29 cellular contexts compared by ENCODE assay signal in genomic region chr1:42434340-42434739, GRCh38. TPM values are rescaled to one million over a fixed set of nuclear protein-coding genes. Genes with fewer than 3 reads are reported as not detected.
DNase-seq lines count a peak whose midpoint lies in the region; ATAC-seq, FAIRE-seq and TF ChIP-seq lines count a peak whose summit lies in the region.
"Had no signal": no experiment of that assay in that cellular context is flagged by ENCODE, and none has a peak within 500 bp of the region (broad histone marks: within the 10 kb centered on the region; RNA-seq: fewer than 3 reads in every experiment).

No MANE protein-coding gene starts in this region.

- H3K9ac ChIP-seq in HepG2 (ENCODE audit: insufficient read depth, low read depth, low read length): no peak overlapping the region
- H3K9ac ChIP-seq: BLaER1 had no signal

- in situ Hi-C loops in HepG2 (cut with HindIII; ENCODE audit: extremely low pct_ligation_motif_present, low pct_unique_long_range_greater_than_20kb): no loop called here

- intact Hi-C loops in HepG2 (cut with micrococcal nuclease; ENCODE audit: unreplicated experiment) (no loop called here), right lobe of liver (cut with DNase I) (no loop called here)

- no peak overlapping the region for H3K4me3 ChIP-seq in HepG2 (replicated peaks in 1 of 3; ENCODE audit: insufficient read depth in 1 of 3, low read depth in 2 of 3, low read length in 3 of 3)
- H3K4me3 ChIP-seq in right lobe of liver: no peak overlapping the region
- no peak overlapping the region for H3K4me3 ChIP-seq in HEK293 (ENCODE audit: low read depth, low read length)
- H3K4me3 ChIP-seq: BLaER1 had no signal

- TF ChIP-seq EP300 in HepG2 (IDR thresholded peaks at IDR 0.05; ENCODE audit: low read depth in 2 of 2, low read length in 2 of 2) (no peak), HepG2 (CRISPR knock-in tag; IDR thresholded peaks at IDR 0.05; ENCODE audit: borderline replicate concordance) (no peak)

- no peaks in the 10 kb centered on the region for H4K20me1 ChIP-seq in HepG2 (ENCODE audit: insufficient read depth, low read length)
- H4K20me1 ChIP-seq: BLaER1 had no signal

- BruUV-seq in HepG2 (replicated peaks; lab: Mats Ljungman, UMichigan): no TSS peak

- TF ChIP-seq CTCF in HepG2 (CRISPR knock-in tag; IDR thresholded peaks at IDR 0.05) (no peak), right lobe of liver (IDR thresholded peaks at IDR 0.05) (no peak), HEK293 (tag by site-specific recombination; IDR thresholded peaks at IDR 0.05) (no peak)

- H3K4me1 ChIP-seq in HepG2 (ENCODE audit: insufficient read depth, low read length) (peaks cover 39% of the 10 kb centered on the region), right lobe of liver (peaks cover 0 to 15% (median 6%) of the 10 kb centered on the region in 4 donors), HEK293 (ENCODE audit: control insufficient read depth, insufficient read depth, low read length) (no peaks in the 10 kb centered on the region)
- H3K4me1 ChIP-seq: BE2C had no signal

- no peaks in the 10 kb centered on the region for H3K36me3 ChIP-seq in HepG2 (replicated peaks in 1 of 2; ENCODE audit: control insufficient read depth in 1 of 2, insufficient read depth in 2 of 2, low read length in 2 of 2)
- no peaks in the 10 kb centered on the region for H3K36me3 ChIP-seq in right lobe of liver
- H3K36me3 ChIP-seq in HEK293 (ENCODE audit: control insufficient read depth in 2 of 2, insufficient read depth in 1 of 2, low read length in 2 of 2): no peaks in the 10 kb centered on the region
- H3K36me3 ChIP-seq: BE2C, BLaER1 had no signal

- ATAC-seq in HepG2 (no peak), right lobe of liver (no peak), HG03196 (IDR thresholded peaks at IDR 0.05; ENCODE audit: unreplicated experiment) (no peak)

- H3K79me2 ChIP-seq in HepG2 (ENCODE audit: insufficient read depth, low read length): no peaks in the 10 kb centered on the region

- no peak for FAIRE-seq in HepG2 (lab: Jason Lieb, UNC)
- FAIRE-seq: A204.1, G401.6, GM12891, GM19239 had no signal

- POLR2A ChIA-PET in HepG2 (lab: Yijun Ruan, JAX): no interaction called here
- POLR2A ChIA-PET in HEK293 (lab: Yijun Ruan, JAX): no interaction called here

- no peaks in the 10 kb centered on the region for H3K27me3 ChIP-seq in HepG2 (ENCODE audit: control insufficient read depth in 1 of 2, insufficient read depth in 2 of 2, low read length in 2 of 2)
- no peaks in the 10 kb centered on the region for H3K27me3 ChIP-seq in right lobe of liver
- H3K27me3 ChIP-seq: BE2C, BLaER1 had no signal

- CTCF ChIA-PET in HepG2 (lab: Yijun Ruan, JAX; ENCODE audit: low intra/inter-chr PET ratio, low total read pairs): no interaction called here
- CTCF ChIA-PET in HEK293 (lab: Yijun Ruan, JAX): no interaction called here

- no peaks in the 10 kb centered on the region for H3K9me3 ChIP-seq in HepG2 (ENCODE audit: low read length)
- no peaks in the 10 kb centered on the region for H3K9me3 ChIP-seq in right lobe of liver
- H3K9me3 ChIP-seq in HEK293 (ENCODE audit: control insufficient read depth, insufficient read depth, low read depth, low read length): no peaks in the 10 kb centered on the region
- H3K9me3 ChIP-seq: BE2C, BLaER1 had no signal

- H2AFZ ChIP-seq in HepG2 (ENCODE audit: low read length): no peak overlapping the region

- H3K27ac ChIP-seq in HepG2 (ENCODE audit: extremely low read length, insufficient read depth, low read length) (no peak overlapping the region), right lobe of liver (no peak overlapping the region), HEK293 (ENCODE audit: extremely low read depth, low read depth, low read length) (no peak overlapping the region)
- H3K27ac ChIP-seq: BLaER1 had no signal

- no peak for TF ChIP-seq RAD21 in HepG2 (CRISPR knock-in tag; IDR thresholded peaks at IDR 0.05)

- WGBS in HepG2 (ENCODE audit: low lambda C conversion rate): 25% methylated on average over 1 of the region's 4 CpGs
- 100% methylated on average over 2 of the region's 4 CpGs for WGBS in right lobe of liver (ENCODE audit: insufficient coverage, low coverage, low lambda C conversion rate, missing lambda C conversion rate)

- TF ChIP-seq POLR2A in HepG2 (IDR thresholded peaks at IDR 0.05; ENCODE audit: insufficient read depth in 1 of 2, low read depth in 2 of 2, low read length in 2 of 2) (no peak), right lobe of liver (IDR thresholded peaks at IDR 0.05) (no peak)

- H3K4me2 ChIP-seq in HepG2 (ENCODE audit: low read depth, low read length): no peak overlapping the region
- H3K4me2 ChIP-seq: BLaER1 had no signal

- DNase-seq in HepG2 (ENCODE audit: low spot score) (no peak), right lobe of liver (no peak), ecto neural progenitor cell (ENCODE audit: low spot score) (peak; percentile 24)
- no peak for DNase-seq in effector CD8-positive, alpha-beta T cell (lab: John Stamatoyannopoulos, UW)
- no peak for DNase-seq in activated T-cell treated with anti-CD3 and anti-CD28 coated beads, Interleukin-2, amount 50 U/mL, for 1 hour
- DNase-seq: 8988T; ACHN; BE2C; C1 segment of cervical spinal cord; CD4-positive, alpha-beta memory T cell; CD4-positive, CD25-positive, alpha-beta regulatory T cell; CD8-positive, alpha-beta memory T cell; COR-L47; DMS 273 treated with DMSO at 0.1 percent for 48 hours; DMS153; DMS53; DMS79; DND-41; EL; GF-D8 had no signal

RNA-seq across cellular contexts. Expression of gene ZMYND12, which starts 21.5 kb away (rescaled TPM):
- total RNA-seq in HepG2 (2016; rRNA removed; fragmentation: Illumina TruSeq; extraction: Trizol): 0.13 TPM in 1 of 2 replicates, not detected in the other
- 0.18 and 0.51 TPM in 2 replicates for total RNA-seq in HepG2 (2016; cell fraction: cytosol; rRNA removed; fragmentation: Illumina TruSeq; extraction: Trizol; ENCODE audit: low read depth)
- total RNA-seq in HepG2 (2016; cell fraction: insoluble cytoplasmic fraction; rRNA removed; fragmentation: Illumina TruSeq; extraction: Trizol): 0.42 and 0.45 TPM in 2 replicates
- total RNA-seq in HepG2 (2016; cell fraction: membrane; rRNA removed; fragmentation: Illumina TruSeq; extraction: Trizol): 0.21 and 0.65 TPM in 2 replicates
- not detected in 2 replicates for total RNA-seq in HepG2 (2016; cell fraction: nucleus; rRNA removed; fragmentation: Illumina TruSeq; extraction: Trizol)
- polyA plus RNA-seq in HepG2 (2011; rRNA removed): 0.29 and 0.71 TPM in 2 replicates
- 0.16 and 0.18 TPM in 2 replicates for polyA plus RNA-seq in HepG2 (2011; cell fraction: cytosol; rRNA removed)
- polyA plus RNA-seq in HepG2 (2011; cell fraction: nucleus; rRNA removed): 0.23 TPM in 1 of 2 replicates, not detected in the other
- polyA plus RNA-seq in HepG2 (2012): 0.15 and 0.20 TPM in 2 replicates
- polyA plus RNA-seq in HepG2 (2016; cell fraction: cytosol; fragmentation: Illumina TruSeq; extraction: Trizol; ENCODE audit: low read depth): 0.19 TPM in 1 of 2 replicates, not detected in the other
- polyA plus RNA-seq in HepG2 (2016; cell fraction: insoluble cytoplasmic fraction; fragmentation: Illumina TruSeq; extraction: Trizol; ENCODE audit: low read depth): 0.37 and 0.66 TPM in 2 replicates
- polyA plus RNA-seq in HepG2 (2016; cell fraction: membrane; fragmentation: Illumina TruSeq; extraction: Trizol; ENCODE audit: low read depth): 0.17 and 0.34 TPM in 2 replicates
- polyA plus RNA-seq in HepG2 (2016; cell fraction: nucleus; fragmentation: Illumina TruSeq; extraction: Trizol; ENCODE audit: insufficient read depth, low read depth): 0.44 TPM in 1 of 2 replicates, not detected in the other
- not detected in 2 replicates for polyA minus RNA-seq in HepG2 (2011; rRNA and poly(A)+ RNA removed; ENCODE audit: low replicate concordance)
- polyA minus RNA-seq in HepG2 (2011; cell fraction: cytosol; rRNA and poly(A)+ RNA removed): not detected in 2 replicates
- polyA minus RNA-seq in HepG2 (2011; cell fraction: nucleus; rRNA and poly(A)+ RNA removed): 0.77 and 0.87 TPM in 2 replicates
- 1 to 10 TPM; 1.5 to 7.3 (median 2.6) TPM for total RNA-seq in right lobe of liver
- polyA plus RNA-seq: CD8-positive, alpha-beta memory T cell had no signal

RNA-seq across cellular contexts. Expression of gene PPCS, which starts 22.0 kb away (rescaled TPM):
- 38.9 and 51.0 TPM in 2 replicates for total RNA-seq in HepG2 (2016; rRNA removed; fragmentation: Illumina TruSeq; extraction: Trizol)
- total RNA-seq in HepG2 (2016; cell fraction: cytosol; rRNA removed; fragmentation: Illumina TruSeq; extraction: Trizol; ENCODE audit: low read depth): 12.3 and 12.7 TPM in 2 replicates
- total RNA-seq in HepG2 (2016; cell fraction: insoluble cytoplasmic fraction; rRNA removed; fragmentation: Illumina TruSeq; extraction: Trizol): 38.3 and 49.7 TPM in 2 replicates
- 27.0 and 27.1 TPM in 2 replicates for total RNA-seq in HepG2 (2016; cell fraction: membrane; rRNA removed; fragmentation: Illumina TruSeq; extraction: Trizol)
- total RNA-seq in HepG2 (2016; cell fraction: nucleus; rRNA removed; fragmentation: Illumina TruSeq; extraction: Trizol): 23.3 and 25.2 TPM in 2 replicates
- 13.4 and 14.5 TPM in 2 replicates for polyA plus RNA-seq in HepG2 (2011; rRNA removed)
- polyA plus RNA-seq in HepG2 (2011; cell fraction: cytosol; rRNA removed): 17.1 and 38.8 TPM in 2 replicates
- polyA plus RNA-seq in HepG2 (2011; cell fraction: nucleus; rRNA removed): 42.9 and 45.6 TPM in 2 replicates
- polyA plus RNA-seq in HepG2 (2012): 20.9 and 33.5 TPM in 2 replicates
- polyA plus RNA-seq in HepG2 (2016; cell fraction: cytosol; fragmentation: Illumina TruSeq; extraction: Trizol; ENCODE audit: low read depth): 13.5 and 16.3 TPM in 2 replicates
- 52.5 and 57.6 TPM in 2 replicates for polyA plus RNA-seq in HepG2 (2016; cell fraction: insoluble cytoplasmic fraction; fragmentation: Illumina TruSeq; extraction: Trizol; ENCODE audit: low read depth)
- 21.2 and 23.0 TPM in 2 replicates for polyA plus RNA-seq in HepG2 (2016; cell fraction: membrane; fragmentation: Illumina TruSeq; extraction: Trizol; ENCODE audit: low read depth)
- 34.2 and 34.7 TPM in 2 replicates for polyA plus RNA-seq in HepG2 (2016; cell fraction: nucleus; fragmentation: Illumina TruSeq; extraction: Trizol; ENCODE audit: insufficient read depth, low read depth)
- 18.4 and 22.8 TPM in 2 replicates for polyA minus RNA-seq in HepG2 (2011; rRNA and poly(A)+ RNA removed; ENCODE audit: low replicate concordance)
- 8.9 and 11.3 TPM in 2 replicates for polyA minus RNA-seq in HepG2 (2011; cell fraction: cytosol; rRNA and poly(A)+ RNA removed)
- polyA minus RNA-seq in HepG2 (2011; cell fraction: nucleus; rRNA and poly(A)+ RNA removed): 17.1 and 19.1 TPM in 2 replicates
- 10 to 100 TPM; 36.3 to 44.1 (median 42.7) TPM for total RNA-seq in right lobe of liver

RNA-seq across cellular contexts. Expression of gene CCDC30, which starts 28.7 kb away (rescaled TPM):
- total RNA-seq in HepG2 (2016; rRNA removed; fragmentation: Illumina TruSeq; extraction: Trizol): 0.77 and 1.2 TPM in 2 replicates
- total RNA-seq in HepG2 (2016; cell fraction: cytosol; rRNA removed; fragmentation: Illumina TruSeq; extraction: Trizol; ENCODE audit: low read depth): 0.26 and 0.91 TPM in 2 replicates
- total RNA-seq in HepG2 (2016; cell fraction: insoluble cytoplasmic fraction; rRNA removed; fragmentation: Illumina TruSeq; extraction: Trizol): 0.56 and 0.84 TPM in 2 replicates
- 0.48 and 0.74 TPM in 2 replicates for total RNA-seq in HepG2 (2016; cell fraction: membrane; rRNA removed; fragmentation: Illumina TruSeq; extraction: Trizol)
- total RNA-seq in HepG2 (2016; cell fraction: nucleus; rRNA removed; fragmentation: Illumina TruSeq; extraction: Trizol): 1.5 and 2.3 TPM in 2 replicates
- polyA plus RNA-seq in HepG2 (2011; rRNA removed): 0.25 and 0.29 TPM in 2 replicates
- 0.17 and 0.37 TPM in 2 replicates for polyA plus RNA-seq in HepG2 (2011; cell fraction: cytosol; rRNA removed)
- polyA plus RNA-seq in HepG2 (2011; cell fraction: nucleus; rRNA removed): 0.76 and 1.2 TPM in 2 replicates
- 0.66 and 1.2 TPM in 2 replicates for polyA plus RNA-seq in HepG2 (2012)
- 0.37 and 1.2 TPM in 2 replicates for polyA plus RNA-seq in HepG2 (2016; cell fraction: cytosol; fragmentation: Illumina TruSeq; extraction: Trizol; ENCODE audit: low read depth)
- 0.90 and 1.1 TPM in 2 replicates for polyA plus RNA-seq in HepG2 (2016; cell fraction: insoluble cytoplasmic fraction; fragmentation: Illumina TruSeq; extraction: Trizol; ENCODE audit: low read depth)
- polyA plus RNA-seq in HepG2 (2016; cell fraction: membrane; fragmentation: Illumina TruSeq; extraction: Trizol; ENCODE audit: low read depth): 0.55 and 1.2 TPM in 2 replicates
- 4.6 and 5.3 TPM in 2 replicates for polyA plus RNA-seq in HepG2 (2016; cell fraction: nucleus; fragmentation: Illumina TruSeq; extraction: Trizol; ENCODE audit: insufficient read depth, low read depth)
- 0.50 and 1.3 TPM in 2 replicates for polyA minus RNA-seq in HepG2 (2011; rRNA and poly(A)+ RNA removed; ENCODE audit: low replicate concordance)
- 0.89 TPM in 1 of 2 replicates, not detected in the other for polyA minus RNA-seq in HepG2 (2011; cell fraction: cytosol; rRNA and poly(A)+ RNA removed)
- 3.7 and 5.3 TPM in 2 replicates for polyA minus RNA-seq in HepG2 (2011; cell fraction: nucleus; rRNA and poly(A)+ RNA removed)
- total RNA-seq in right lobe of liver: 1 to 10 TPM in 3 of 6 experiments, under 1 TPM in 3; 0.37 to 1.4 (median 1.0) TPM

RNA-seq across cellular contexts. Expression of gene RIMKLA, which starts 53.7 kb away (rescaled TPM):
- 2.5 and 4.1 TPM in 2 replicates for total RNA-seq in HepG2 (2016; rRNA removed; fragmentation: Illumina TruSeq; extraction: Trizol)
- total RNA-seq in HepG2 (2016; cell fraction: cytosol; rRNA removed; fragmentation: Illumina TruSeq; extraction: Trizol; ENCODE audit: low read depth): 1.2 and 1.5 TPM in 2 replicates
- total RNA-seq in HepG2 (2016; cell fraction: insoluble cytoplasmic fraction; rRNA removed; fragmentation: Illumina TruSeq; extraction: Trizol): 2.2 and 3.3 TPM in 2 replicates
- total RNA-seq in HepG2 (2016; cell fraction: membrane; rRNA removed; fragmentation: Illumina TruSeq; extraction: Trizol): 3.9 and 4.5 TPM in 2 replicates
- 1.4 and 1.6 TPM in 2 replicates for total RNA-seq in HepG2 (2016; cell fraction: nucleus; rRNA removed; fragmentation: Illumina TruSeq; extraction: Trizol)
- polyA plus RNA-seq in HepG2 (2011; rRNA removed): 2.8 and 3.8 TPM in 2 replicates
- polyA plus RNA-seq in HepG2 (2011; cell fraction: cytosol; rRNA removed): 2.7 and 2.9 TPM in 2 replicates
- 0.90 and 2.2 TPM in 2 replicates for polyA plus RNA-seq in HepG2 (2011; cell fraction: nucleus; rRNA removed)
- 2.4 and 5.1 TPM in 2 replicates for polyA plus RNA-seq in HepG2 (2012)
- 3.5 and 4.4 TPM in 2 replicates for polyA plus RNA-seq in HepG2 (2016; cell fraction: cytosol; fragmentation: Illumina TruSeq; extraction: Trizol; ENCODE audit: low read depth)
- 1.6 and 2.1 TPM in 2 replicates for polyA plus RNA-seq in HepG2 (2016; cell fraction: insoluble cytoplasmic fraction; fragmentation: Illumina TruSeq; extraction: Trizol; ENCODE audit: low read depth)
- polyA plus RNA-seq in HepG2 (2016; cell fraction: membrane; fragmentation: Illumina TruSeq; extraction: Trizol; ENCODE audit: low read depth): 5.1 and 6.0 TPM in 2 replicates
- polyA plus RNA-seq in HepG2 (2016; cell fraction: nucleus; fragmentation: Illumina TruSeq; extraction: Trizol; ENCODE audit: insufficient read depth, low read depth): 0.63 and 2.0 TPM in 2 replicates
- polyA minus RNA-seq in HepG2 (2011; rRNA and poly(A)+ RNA removed; ENCODE audit: low replicate concordance): 0.72 and 5.6 TPM in 2 replicates
- polyA minus RNA-seq in HepG2 (2011; cell fraction: cytosol; rRNA and poly(A)+ RNA removed): 2.1 and 2.6 TPM in 2 replicates
- 2.5 and 3.0 TPM in 2 replicates for polyA minus RNA-seq in HepG2 (2011; cell fraction: nucleus; rRNA and poly(A)+ RNA removed)
- under 1 TPM; 0.02 to 0.95 (median 0.15) TPM for total RNA-seq in right lobe of liver
- total RNA-seq: CD4-positive, CD25-positive, alpha-beta regulatory T cell had no signal
- polyA plus RNA-seq: AG04450, CD14-positive monocyte had no signal

Comparison
In these comparisons a context has a peak if more than half of its experiments do, and no peak if none do; other contexts are left out.
1. Of the 63 proteins assayed by ChIP-seq in both HepG2 and HEK293: peak only in HepG2: ZNF768; only in HEK293: none; in both: none; in neither: 62.